Comparison of ENCODE assay signal across 20 cellular contexts in genomic region chr6:167712332-167713087, GRCh38.
DNase-seq lines count a peak whose midpoint lies in the region; ATAC-seq and TF ChIP-seq lines count a peak whose summit lies in the region.
"Had no signal": no experiment of that assay in that cellular context is flagged by ENCODE, and none has a peak within 500 bp of the region (broad histone marks: within the 10 kb centered on the region; RNA-seq: fewer than 3 reads in every experiment).

No MANE protein-coding gene starts in this region.

- H3K27me3 Mint-ChIP-seq in activated CD4-positive, alpha-beta memory T cell treated with anti-CD3 and anti-CD28 coated beads, Interleukin-2, amount 10 ng/mL, durations not matched to agents 7 days and 5 days, result peaks cover 83% of the 10 kb centered on the region
- H3K27me3 Mint-ChIP-seq in activated CD4-positive, alpha-beta memory T cell treated with anti-CD3 and anti-CD28 coated beads for 36 hours, result peaks cover 59% of the 10 kb centered on the region

- H3K14ac ChIP-seq in neuronal stem cell (ENCODE audit: low read length), result peak overlapping the region; percentile 47

- H2BK5ac ChIP-seq in neuronal stem cell (ENCODE audit: low read length), result no peak overlapping the region

- no peak for TF ChIP-seq EP300 in transverse colon (IDR thresholded peaks at IDR 0.05; ENCODE audit: low read depth)

- H3K27me3 ChIP-seq in neuronal stem cell (ENCODE audit: control insufficient read depth in 3 of 3, insufficient read depth in 3 of 3, low read depth in 1 of 3, low read length in 3 of 3), result no peaks in the 10 kb centered on the region
- H3K27me3 ChIP-seq in transverse colon, result peaks cover 3% of the 10 kb centered on the region

- peaks cover 6% of the 10 kb centered on the region for H3K4me1 Mint-ChIP-seq in activated CD4-positive, alpha-beta memory T cell treated with anti-CD3 and anti-CD28 coated beads, Interleukin-2, amount 10 ng/mL, durations not matched to agents 7 days and 5 days
- peaks cover 6% of the 10 kb centered on the region for H3K4me1 Mint-ChIP-seq in activated CD4-positive, alpha-beta memory T cell treated with anti-CD3 and anti-CD28 coated beads for 36 hours (ENCODE audit: low read depth)
- H3K4me1 Mint-ChIP-seq: CD14-positive monocyte had no signal

- intact Hi-C loops in activated CD4-positive, alpha-beta memory T cell treated with anti-CD3 and anti-CD28 coated beads for 36 hours (cut with micrococcal nuclease), result no loop called here
- intact Hi-C loops in left colon (cut with DNase I, micrococcal nuclease), result no loop called here
- intact Hi-C loops in transverse colon (cut with DNase I; ENCODE audit: low total_unique reads), result no loop called here

- in situ Hi-C loops in transverse colon (cut with MboI; ENCODE audit: low pct_ligation_motif_present in 1 of 4, low pct_unique_long_range_greater_than_20kb in 1 of 4, low sequenced_read_pairs in 3 of 4), result no loop called here

- no peak overlapping the region for H2BK12ac ChIP-seq in neuronal stem cell (ENCODE audit: low read length)

- no CpG with 5 or more reads among the region's 23 CpGs for WGBS in neuronal stem cell (ENCODE audit: extremely low coverage in 2 of 2, insufficient read length in 2 of 2, insufficient replicate concordance in 1 of 2), 2 donors
- WGBS in transverse colon (ENCODE audit: low coverage in 1 of 2), 2 donors, result 73 to 79% methylated on average over 1 to 23 of the region's 23 CpGs

- H3K4me3 Mint-ChIP-seq in activated CD4-positive, alpha-beta memory T cell treated with anti-CD3 and anti-CD28 coated beads, Interleukin-2, amount 10 ng/mL, durations not matched to agents 7 days and 5 days, result no peak overlapping the region
- no peak overlapping the region for H3K4me3 Mint-ChIP-seq in activated CD4-positive, alpha-beta memory T cell treated with anti-CD3 and anti-CD28 coated beads for 36 hours
- H3K4me3 Mint-ChIP-seq: CD14-positive monocyte had no signal

- no peak overlapping the region for H2AFZ ChIP-seq in neuronal stem cell (ENCODE audit: low read length)

- peak overlapping the region; percentile 83 for H2BK15ac ChIP-seq in neuronal stem cell (ENCODE audit: low read length)

- CTCF ChIA-PET in activated CD4-positive, alpha-beta memory T cell treated with anti-CD3 and anti-CD28 coated beads, Interleukin-2, amount 10 ng/mL, durations not matched to agents 7 days and 5 days (lab: Charles Lee), result no interaction called here
- CTCF ChIA-PET in activated CD4-positive, alpha-beta memory T cell treated with anti-CD3 and anti-CD28 coated beads for 36 hours (lab: Charles Lee), result no interaction called here

- peak overlapping the region; percentile 18 for H3K18ac ChIP-seq in neuronal stem cell (ENCODE audit: low read length)

- H2BK120ac ChIP-seq in neuronal stem cell (ENCODE audit: low read depth, low read length), result peak overlapping the region; percentile 77

- no peak overlapping the region for H4K8ac ChIP-seq in neuronal stem cell (ENCODE audit: low read depth, low read length)

- H3K4me2 ChIP-seq in neuronal stem cell (ENCODE audit: insufficient read depth, low read length, poor library complexity, severe bottlenecking), result no peak overlapping the region

- H3K27ac Mint-ChIP-seq in activated CD4-positive, alpha-beta memory T cell treated with anti-CD3 and anti-CD28 coated beads, Interleukin-2, amount 10 ng/mL, durations not matched to agents 7 days and 5 days, result no peak overlapping the region
- H3K27ac Mint-ChIP-seq in activated CD4-positive, alpha-beta memory T cell treated with anti-CD3 and anti-CD28 coated beads for 36 hours, result no peak overlapping the region
- H3K27ac Mint-ChIP-seq: CD14-positive monocyte had no signal

- POLR2A ChIA-PET in activated CD4-positive, alpha-beta memory T cell treated with anti-CD3 and anti-CD28 coated beads, Interleukin-2, amount 10 ng/mL, durations not matched to agents 7 days and 5 days (lab: Charles Lee), result no interaction called here
- POLR2A ChIA-PET in activated CD4-positive, alpha-beta memory T cell treated with anti-CD3 and anti-CD28 coated beads for 36 hours (lab: Charles Lee), result no interaction called here

- H3K23ac ChIP-seq in neuronal stem cell (ENCODE audit: low read depth, low read length, poor library complexity), result peak overlapping the region; percentile 10

- no peaks in the 10 kb centered on the region for H3K36me3 Mint-ChIP-seq in activated CD4-positive, alpha-beta memory T cell treated with anti-CD3 and anti-CD28 coated beads, Interleukin-2, amount 10 ng/mL, durations not matched to agents 7 days and 5 days (ENCODE audit: low read depth)
- no peaks in the 10 kb centered on the region for H3K36me3 Mint-ChIP-seq in activated CD4-positive, alpha-beta memory T cell treated with anti-CD3 and anti-CD28 coated beads for 36 hours
- H3K36me3 Mint-ChIP-seq: CD14-positive monocyte had no signal

- H3K4ac ChIP-seq in neuronal stem cell (ENCODE audit: low read length), result no peak overlapping the region

- no peaks in the 10 kb centered on the region for H3K79me1 ChIP-seq in neuronal stem cell (ENCODE audit: low read depth, low read length)

- H3K27ac ChIP-seq in neuronal stem cell (replicated peaks; ENCODE audit: low read length) (no peak overlapping the region), transverse colon (peak overlapping the region; percentile 57 to 80 (median 74))

- H2AK5ac ChIP-seq in neuronal stem cell (ENCODE audit: low read depth, low read length), result peak overlapping the region; percentile 51

- no peak for TF ChIP-seq CTCF in transverse colon (IDR thresholded peaks at IDR 0.05)

- peak; percentile 5 for DNase-seq in activated CD4-positive, alpha-beta memory T cell treated with anti-CD3 and anti-CD28 coated beads, Interleukin-2, amount 10 ng/mL, durations not matched to agents 7 days and 5 days
- no peak for DNase-seq in activated CD4-positive, alpha-beta memory T cell treated with anti-CD3 and anti-CD28 coated beads for 36 hours
- DNase-seq in left colon, result peak in 1 of 2 donors; percentile 46
- no peak for DNase-seq in neuronal stem cell (ENCODE audit: low spot score)
- DNase-seq in transverse colon, result peak; percentile 27
- DNase-seq in AG20443 (ENCODE audit: low spot score), result no peak
- no peak for DNase-seq in activated CD4-positive, alpha-beta T cell treated with anti-CD3 and anti-CD28 coated beads, Interleukin-2, amount 50 U/mL, for 1 hour
- DNase-seq: 8988T, COR-L47, DMS153, EL, IMR-90, Kasumi-1, NCI-H187 treated with DMSO at 0.1 percent for 48 hours, NCI-H2171, NCI-H446 treated with DMSO at 0.1 percent for 48 hours, NCI-H774 had no signal

- H3K36me3 ChIP-seq in neuronal stem cell (replicated peaks in 1 of 2; ENCODE audit: control insufficient read depth in 2 of 2, insufficient read depth in 2 of 2, low read length in 2 of 2) (no peaks in the 10 kb centered on the region), transverse colon (no peaks in the 10 kb centered on the region)

- H3K4me1 ChIP-seq in neuronal stem cell (ENCODE audit: control insufficient read depth in 2 of 2, insufficient read depth in 1 of 2, low read depth in 1 of 2, low read length in 2 of 2) (peaks cover 7 to 12% of the 10 kb centered on the region in 2 donors), transverse colon (peaks cover 0 to 17% (median 10%) of the 10 kb centered on the region in 4 donors)

- no peaks in the 10 kb centered on the region for H3K9me3 Mint-ChIP-seq in activated CD4-positive, alpha-beta memory T cell treated with anti-CD3 and anti-CD28 coated beads, Interleukin-2, amount 10 ng/mL, durations not matched to agents 7 days and 5 days
- H3K9me3 Mint-ChIP-seq in activated CD4-positive, alpha-beta memory T cell treated with anti-CD3 and anti-CD28 coated beads for 36 hours, result no peaks in the 10 kb centered on the region

- no peaks in the 10 kb centered on the region for H3K9me3 ChIP-seq in neuronal stem cell (replicated peaks in 1 of 2; ENCODE audit: control insufficient read depth in 2 of 2, insufficient read depth in 1 of 2, low read depth in 1 of 2, low read length in 2 of 2)
- H3K9me3 ChIP-seq in transverse colon, result no peaks in the 10 kb centered on the region

- H3K4me3 ChIP-seq in neuronal stem cell (ENCODE audit: low read length in 2 of 2) (no peak overlapping the region), transverse colon (peak overlapping the region in 2 of 4 donors; percentile 11 to 14)

- no peak overlapping the region for H4K91ac ChIP-seq in neuronal stem cell (ENCODE audit: low read depth, low read length, poor library complexity)

- ATAC-seq in left colon, result peak; percentile 77
- ATAC-seq in GM21526 (IDR thresholded peaks at IDR 0.05; ENCODE audit: low FRiP score, unreplicated experiment), result no peak
- ATAC-seq: Panc1 had no signal

- no peak overlapping the region for H3K9ac ChIP-seq in neuronal stem cell (ENCODE audit: low read depth, low read length, poor library complexity)

- TF ChIP-seq POLR2A in transverse colon (IDR thresholded peaks at IDR 0.05), result no peak

Comparison
In these comparisons a context has a peak if more than half of its experiments do, and no peak if none do; other contexts are left out.
1. DNase-seq: peak in activated CD4-positive, alpha-beta memory T cell treated with anti-CD3 and anti-CD28 coated beads, Interleukin-2, amount 10 ng/mL, durations not matched to agents 7 days and 5 days (single experiment) and transverse colon (single experiment); none in activated CD4-positive, alpha-beta memory T cell treated with anti-CD3 and anti-CD28 coated beads for 36 hours (single experiment), neuronal stem cell (single experiment), AG20443 (single experiment) and activated CD4-positive, alpha-beta T cell treated with anti-CD3 and anti-CD28 coated beads, Interleukin-2, amount 50 U/mL, for 1 hour (single experiment).